ENCODE assay signal across 18 cellular contexts in the genomic region with DNA sequence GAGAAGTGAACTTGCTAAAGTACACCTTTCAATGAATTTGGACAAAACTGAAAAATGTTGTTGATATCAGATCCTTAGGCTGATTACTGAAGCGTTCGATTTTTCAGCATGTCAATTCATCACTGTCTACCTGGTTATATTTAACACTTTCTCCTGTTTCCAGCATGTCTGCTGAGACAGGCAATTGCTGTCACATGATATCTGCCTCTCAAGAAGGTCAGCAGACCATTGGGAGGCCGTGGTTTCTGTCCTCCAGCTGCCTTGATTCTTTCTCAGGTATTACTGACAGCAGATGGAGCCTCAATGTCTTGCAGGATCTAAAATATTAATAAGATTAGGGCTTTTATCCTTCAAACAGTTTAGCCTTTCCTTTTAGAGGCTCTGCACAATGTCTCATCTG.
DNase-seq lines count a peak whose midpoint lies in the region; ATAC-seq and TF ChIP-seq lines count a peak whose summit lies in the region.
"Had no signal": no experiment of that assay in that cellular context is flagged by ENCODE, and none has a peak within 500 bp of the region (broad histone marks: within the 10 kb centered on the region; RNA-seq: fewer than 3 reads in every experiment).

No MANE protein-coding gene starts in this region.

- H3F3A ChIP-seq in PC-9 (ENCODE audit: insufficient read depth, low read depth) = no peaks in the 10 kb centered on the region

- intact Hi-C loops in PC-9 (cut with micrococcal nuclease; ENCODE audit: unreplicated experiment) = no loop called here

- H3K4me3 ChIP-seq in WERI-Rb-1 (ENCODE audit: low read depth, low read length) (peak overlapping the region; percentile 34), PC-9 (no peak overlapping the region)
- H3K4me3 ChIP-seq: SK-N-MC had no signal

- no peaks in the 10 kb centered on the region for H3K9me2 ChIP-seq in PC-9 (ENCODE audit: insufficient read depth)

- no peaks in the 10 kb centered on the region for H3K36me3 ChIP-seq in WERI-Rb-1
- H3K36me3 ChIP-seq in PC-9 (ENCODE audit: low read depth) = no peaks in the 10 kb centered on the region

- POLR2A ChIA-PET in RWPE1 (lab: Yijun Ruan, JAX; ENCODE audit: low non-redundant PET) = no interaction called here
- POLR2A ChIA-PET in PC-9 (lab: Charles Lee; ENCODE audit: unreplicated experiment) = no interaction called here

- BruUV-seq in PC-9 (replicated peaks; lab: Mats Ljungman, UMichigan) = no TSS peak

- no peak for ATAC-seq in HG03565 (IDR thresholded peaks at IDR 0.05; ENCODE audit: unreplicated experiment)
- ATAC-seq: Right ventricle myocardium inferior had no signal

- peaks cover 19% of the 10 kb centered on the region for H3K4me1 ChIP-seq in PC-9 (replicated peaks; ENCODE audit: insufficient read depth)

- peak in 2 of 3 experiments; percentile 63 to 77 for DNase-seq in NCI-H1417 (lab: John Stamatoyannopoulos, UW)
- no peak for DNase-seq in NCI-H1417 treated with DMSO at 0.1 percent for 48 hours (lab: John Stamatoyannopoulos, UW)
- peak; percentile 70 for DNase-seq in NCI-H2227 treated with DMSO at 0.1 percent for 48 hours (lab: John Stamatoyannopoulos, UW)
- DNase-seq in WERI-Rb-1 = peak; percentile 86
- DNase-seq in retina = peak; percentile 49
- no peak for DNase-seq in RWPE1 (ENCODE audit: low spot score)
- DNase-seq in PC-9 = no peak
- DNase-seq: Calu3; CD4-positive, CD25-positive, alpha-beta regulatory T cell; DMS79 treated with DMSO at 0.1 percent for 48 hours; H7; NCI-H1436 treated with DMSO at 0.1 percent for 48 hours; NCI-H2081; NCI-H526 treated with DMSO at 0.1 percent for 48 hours had no signal

- TF ChIP-seq CTCF in WERI-Rb-1 (IDR thresholded peaks at IDR 0.05; ENCODE audit: low read depth, low read length) = no peak
- TF ChIP-seq CTCF in RWPE1 (conservative IDR thresholded peaks at IDR 0.05; ENCODE audit: low read depth) = no peak
- no peak for TF ChIP-seq CTCF in PC-9 (conservative IDR thresholded peaks at IDR 0.05)

- H3K4me2 ChIP-seq in PC-9 = no peak overlapping the region

- H3K79me2 ChIP-seq in PC-9 (ENCODE audit: low read depth) = no peaks in the 10 kb centered on the region

- H3K27ac ChIP-seq in WERI-Rb-1 (peak overlapping the region; percentile 67), RWPE1 (no peak overlapping the region), PC-9 (no peak overlapping the region)
- H3K27ac ChIP-seq: 22Rv1, SK-N-MC had no signal

- H2AFZ ChIP-seq in PC-9 = no peak overlapping the region

- no peaks in the 10 kb centered on the region for H3K9me3 ChIP-seq in WERI-Rb-1 (ENCODE audit: severe bottlenecking)
- 0 out of 2 replicates have a peak, but pooled peaks cover 4% of the 10 kb centered on the region for H3K9me3 ChIP-seq in PC-9 (ENCODE audit: insufficient read depth, low read depth)

- CTCF ChIA-PET in RWPE1 (lab: Yijun Ruan, JAX) = no interaction called here
- CTCF ChIA-PET in PC-9 (lab: Charles Lee) = no interaction called here

- H3K27me3 ChIP-seq in WERI-Rb-1 (ENCODE audit: insufficient read depth, low read depth, severe bottlenecking) = no peaks in the 10 kb centered on the region
- H3K27me3 ChIP-seq in PC-9 (ENCODE audit: insufficient read depth, low read depth) = no peaks in the 10 kb centered on the region

- H4K20me1 ChIP-seq in PC-9 (ENCODE audit: insufficient read depth) = no peaks in the 10 kb centered on the region

Comparison
In these comparisons a context has a peak if more than half of its experiments do, and no peak if none do; other contexts are left out.
1. DNase-seq: peak in NCI-H1417 (2 of 3), NCI-H2227 treated with DMSO at 0.1 percent for 48 hours (single experiment), WERI-Rb-1 (single experiment) and retina (single experiment); none in NCI-H1417 treated with DMSO at 0.1 percent for 48 hours (single experiment), RWPE1 (single experiment) and PC-9 (0 of 2).